Comparison of ENCODE assay signal across 13 cellular contexts in genomic region chr19:6275170-6275744, GRCh38. TPM values are rescaled to one million over a fixed set of nuclear protein-coding genes. Genes with fewer than 3 reads are reported as not detected.
DNase-seq lines count a peak whose midpoint lies in the region; ATAC-seq and TF ChIP-seq lines count a peak whose summit lies in the region.
"Had no signal": no experiment of that assay in that cellular context is flagged by ENCODE, and none has a peak within 500 bp of the region (broad histone marks: within the 10 kb centered on the region; RNA-seq: fewer than 3 reads in every experiment).

No MANE protein-coding gene starts in this region.

- no peak overlapping the region for H3K27ac Mint-ChIP-seq in Calu3 (ENCODE audit: unreplicated experiment)

- H3K27me3 ChIP-seq in heart left ventricle: no peaks in the 10 kb centered on the region
- no peaks in the 10 kb centered on the region for H3K27me3 ChIP-seq in esophagus squamous epithelium
- no peaks in the 10 kb centered on the region for H3K27me3 ChIP-seq in ovary
- no peaks in the 10 kb centered on the region for H3K27me3 ChIP-seq in vagina

- no peak for TF ChIP-seq CTCF in heart left ventricle (IDR thresholded peaks at IDR 0.05)
- no peak for TF ChIP-seq CTCF in esophagus squamous epithelium (IDR thresholded peaks at IDR 0.05)
- no peak for TF ChIP-seq CTCF in ovary (IDR thresholded peaks at IDR 0.05)
- TF ChIP-seq CTCF in vagina (IDR thresholded peaks at IDR 0.05): no peak
- TF ChIP-seq CTCF in Calu3 (IDR thresholded peaks at IDR 0.05; ENCODE audit: unreplicated experiment): no peak

- peaks cover 13% of the 10 kb centered on the region for H3K36me3 Mint-ChIP-seq in Calu3 (ENCODE audit: insufficient read depth, unreplicated experiment)

- TF ChIP-seq EP300 in ovary (IDR thresholded peaks at IDR 0.05): no peak

- H3K36me3 ChIP-seq in heart left ventricle (peaks cover 0 to 5% (median 2%) of the 10 kb centered on the region in 9 donors), esophagus squamous epithelium (peaks cover 0 to 3% (median under 1%) of the 10 kb centered on the region in 3 donors), ovary (no peaks in the 10 kb centered on the region), vagina (no peaks in the 10 kb centered on the region)

- peaks cover 29% of the 10 kb centered on the region for H3K4me1 Mint-ChIP-seq in Calu3 (ENCODE audit: low read depth, unreplicated experiment)

- no peak for TF ChIP-seq POLR2A in heart left ventricle (IDR thresholded peaks at IDR 0.05)
- no peak for TF ChIP-seq POLR2A in esophagus squamous epithelium (IDR thresholded peaks at IDR 0.05)
- no peak for TF ChIP-seq POLR2A in ovary (IDR thresholded peaks at IDR 0.05)
- no peak for TF ChIP-seq POLR2A in vagina (IDR thresholded peaks at IDR 0.05)

- peak overlapping the region in 9 of 12 donors; percentile 7 to 95 (median 90) for H3K27ac ChIP-seq in heart left ventricle
- H3K27ac ChIP-seq in esophagus squamous epithelium: peak overlapping the region; percentile 72 to 95 (median 84)
- H3K27ac ChIP-seq in ovary: peak overlapping the region; percentile 42 to 91
- H3K27ac ChIP-seq in vagina: peak overlapping the region; percentile 82

- H3K4me3 ChIP-seq in heart left ventricle (peak overlapping the region in 1 of 12 donors; percentile 2), esophagus squamous epithelium (peak overlapping the region in 1 of 4 donors; percentile 54), ovary (no peak overlapping the region), vagina (no peak overlapping the region)

- CTCF ChIA-PET in Calu3 (lab: Charles Lee): no interaction called here

- no peaks in the 10 kb centered on the region for H3K9me3 Mint-ChIP-seq in Calu3 (ENCODE audit: low read depth, unreplicated experiment)
- H3K9me3 Mint-ChIP-seq: central memory CD8-positive, alpha-beta T cell had no signal

- H3K27me3 Mint-ChIP-seq in Calu3 (ENCODE audit: unreplicated experiment): no peaks in the 10 kb centered on the region
- H3K27me3 Mint-ChIP-seq: central memory CD8-positive, alpha-beta T cell had no signal

- ATAC-seq in heart left ventricle (no peak), left cardiac atrium (no peak)

- DNase-seq in heart left ventricle: no peak
- DNase-seq in left cardiac atrium: no peak
- DNase-seq in esophagus squamous epithelium (lab: John Stamatoyannopoulos, UW): no peak
- DNase-seq in ovary: no peak
- no peak for DNase-seq in vagina (ENCODE audit: extremely low spot score in 2 of 2)
- DNase-seq in UCSD-AML1 (lab: John Stamatoyannopoulos, UW; ENCODE audit: unreplicated experiment): no peak
- DNase-seq in Calu3: no peak
- DNase-seq in GM19240 (ENCODE audit: insufficient read length, low spot score): no peak
- DNase-seq: activated CD8-positive, alpha-beta memory T cell treated with anti-CD3 and anti-CD28 coated beads, Interleukin-2, amount 50 U/mL, for 4 hours; AML-193; foreskin melanocyte; NCI-H748 treated with DMSO at 0.1 percent for 48 hours had no signal

- no TSS peak for BruUV-seq in Calu3 (replicated peaks; lab: Mats Ljungman, UMichigan)

- H3K4me3 Mint-ChIP-seq in Calu3 (ENCODE audit: low read depth, unreplicated experiment): no peak overlapping the region
- H3K4me3 Mint-ChIP-seq: central memory CD8-positive, alpha-beta T cell had no signal

- H3K4me1 ChIP-seq in heart left ventricle (peaks cover 46 to 92% (median 83%) of the 10 kb centered on the region in 12 donors), esophagus squamous epithelium (peaks cover 78 to 93% (median 79%) of the 10 kb centered on the region in 3 donors), ovary (ENCODE audit: insufficient read depth) (peaks cover 59% of the 10 kb centered on the region), vagina (peaks cover 90% of the 10 kb centered on the region)

- 85 to 87% (median 86%) methylated on average over 18 of the region's 18 CpGs for WGBS in heart left ventricle, 4 donors
- 72 to 100% methylated on average over 1 to 16 of the region's 18 CpGs for WGBS in esophagus squamous epithelium, 2 donors
- 85 to 90% (median 90%) methylated on average over 18 of the region's 18 CpGs for WGBS in ovary, 3 donors

- no peaks in the 10 kb centered on the region for H3K9me3 ChIP-seq in heart left ventricle
- H3K9me3 ChIP-seq in esophagus squamous epithelium: no peaks in the 10 kb centered on the region
- no peaks in the 10 kb centered on the region for H3K9me3 ChIP-seq in ovary
- H3K9me3 ChIP-seq in vagina: no peaks in the 10 kb centered on the region

- intact Hi-C loops in heart left ventricle (cut with DNase I) (loop anchor here in 5 of 10 donors (5.0 to 10.0 kb wide), 4 partner anchors 38 to 97 kb away; partner anchors contain the start of gene ALKBH7 (in 1 of the 5)), left cardiac atrium (cut with DNase I) (loop anchor here (5.0 to 10.0 kb wide), 3 partner anchors 50 to 210 kb away; no protein-coding TSS in a partner anchor), esophagus squamous epithelium (cut with DNase I) (no loop called here), ovary (cut with DNase I) (loop anchor here in 2 of 4 donors (10.0 kb wide), 2 partner anchors 100 to 220 kb away; partner anchors contain the start of genes ALKBH7 (in 1 of the 2) and PSPN (in 1 of the 2)), vagina (cut with DNase I) (loop anchor here (5.0 kb wide), 1 partner anchor 218 kb away; no protein-coding TSS in a partner anchor), Calu3 (cut with micrococcal nuclease; ENCODE audit: unreplicated experiment) (no loop called here)

RNA-seq across cellular contexts. Expression of gene MLLT1, which starts 4.5 kb away (rescaled TPM):
- total RNA-seq in heart left ventricle: 10 to 100 TPM; 21.0 to 45.9 (median 34.9) TPM
- 10 to 100 TPM; 17.8 to 38.2 TPM for polyA plus RNA-seq in heart left ventricle
- 10 to 100 TPM; 40.1 to 51.4 TPM for total RNA-seq in left cardiac atrium
- total RNA-seq in esophagus squamous epithelium: 10 to 100 TPM; 10.3 to 20.1 (median 12.7) TPM
- 100 to 1,000 TPM in 3 of 7 donors, 10 to 100 TPM in 4; 16.3 to 116 (median 95.8) TPM for total RNA-seq in ovary
- 10 to 100 TPM; 11.1 to 43.7 TPM for polyA plus RNA-seq in ovary
- total RNA-seq in vagina: 25.5 TPM
- 45.8 and 49.8 TPM in 2 replicates for total RNA-seq in Calu3 (2022)

RNA-seq across cellular contexts. Expression of gene ACER1, which starts 58.2 kb away (rescaled TPM):
- total RNA-seq in heart left ventricle (not detected), left cardiac atrium (not detected), esophagus squamous epithelium (1 to 10 TPM in 3 of 4 donors, under 1 TPM in 1; 0.53 to 8.1 (median 1.4) TPM), ovary (under 1 TPM in 3 of 7 donors, not detected in 4; 0.15 to 0.37 (median 0.23) TPM), vagina (not detected), Calu3 (2022) (not detected in 2 replicates)
- polyA plus RNA-seq in heart left ventricle (not detected), ovary (under 1 TPM in 1 of 2 donors, not detected in 1; 0.35 TPM)

Comparison
In these comparisons a context has a peak if more than half of its experiments do, and no peak if none do; other contexts are left out.
1. intact Hi-C loops: an anchor here in left cardiac atrium (5.0 to 10.0 kb wide) and vagina (5.0 kb wide); none called in esophagus squamous epithelium and Calu3.